ENCODE assay signal across 1 cellular context in the genomic region with DNA sequence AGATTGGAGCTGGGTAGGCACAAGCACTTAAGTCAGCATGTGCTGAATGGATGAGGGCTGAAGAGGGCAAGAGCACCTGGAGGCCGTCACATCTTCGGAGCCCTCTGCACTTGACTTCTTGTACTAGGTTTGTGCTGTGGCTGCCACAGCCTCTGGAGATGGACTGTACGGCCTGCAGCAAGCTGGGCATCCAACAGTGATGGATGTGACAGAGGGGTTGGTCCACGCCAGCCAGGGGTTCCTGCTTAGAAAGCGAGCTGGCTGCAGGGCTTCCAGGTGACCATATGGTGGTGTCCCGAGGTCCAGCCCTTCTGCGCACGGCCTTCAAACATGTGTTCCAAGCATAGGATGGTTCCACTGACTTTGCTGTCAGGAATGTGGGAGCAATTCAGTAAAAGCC.
TF ChIP-seq lines count a peak whose summit lies in the region.

No MANE protein-coding gene starts in this region.

TF ChIP-seq in HepG2, 621 proteins besides CTCF, POLR2A, EP300 and RAD21 (continued from another document):
- TF ChIP-seq RELA (CRISPR knock-in tag; IDR thresholded peaks at IDR 0.05) = no peak
- no peak for TF ChIP-seq ZFP41 (CRISPR knock-in tag; IDR thresholded peaks at IDR 0.05; ENCODE audit: borderline replicate concordance)
- no peak for TF ChIP-seq CEBPZ (IDR thresholded peaks at IDR 0.05; ENCODE audit: low read length)
- no peak for TF ChIP-seq FOSL1 (CRISPR knock-in tag; IDR thresholded peaks at IDR 0.05; ENCODE audit: borderline replicate concordance)
- TF ChIP-seq ZNF318 (CRISPR knock-in tag; IDR thresholded peaks at IDR 0.05) = no peak
